Comparison of ENCODE assay signal across 8 cellular contexts in the genomic region with DNA sequence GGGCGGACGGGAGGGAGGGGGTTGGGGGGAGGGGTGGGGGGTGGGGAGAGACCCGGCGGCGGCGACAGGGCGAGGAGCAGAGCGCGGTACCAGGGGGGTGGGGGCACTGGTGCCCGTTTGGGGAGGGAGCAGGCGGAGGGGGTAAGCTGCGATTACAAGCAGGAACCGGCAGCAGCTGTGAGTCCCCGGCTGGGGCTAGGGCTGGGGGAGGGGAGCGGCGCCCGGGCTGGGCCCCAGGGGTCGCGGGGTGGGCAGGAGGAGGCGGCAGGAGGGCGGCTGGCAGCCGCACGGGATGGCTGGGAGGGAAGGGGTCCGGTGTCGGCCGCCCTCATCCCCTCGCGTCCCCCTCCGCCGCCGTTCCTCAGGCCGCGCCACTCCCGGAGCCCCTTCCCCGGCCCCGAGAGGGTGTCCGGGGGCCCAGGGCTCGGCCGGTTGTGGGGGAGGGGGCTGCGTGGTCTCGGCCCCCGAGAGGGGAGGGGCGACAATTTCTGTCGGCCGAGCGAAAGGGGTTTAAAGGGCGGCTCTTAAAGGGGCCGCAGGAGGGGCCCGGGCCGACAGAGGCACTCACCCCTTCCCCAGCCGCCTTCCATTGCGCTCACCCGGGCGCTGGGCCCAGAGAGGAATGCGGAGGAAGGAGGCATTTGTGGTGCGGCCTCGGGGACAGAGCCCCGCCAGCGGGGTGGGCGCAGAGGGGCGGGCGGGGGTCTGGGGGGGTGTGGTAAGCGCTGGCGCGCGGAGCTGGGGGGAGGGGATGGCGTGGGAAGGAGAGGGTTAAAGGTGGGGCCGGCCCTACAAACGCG. TPM values are rescaled to one million over a fixed set of nuclear protein-coding genes. Genes with fewer than 3 reads are reported as not detected.
DNase-seq lines count a peak whose midpoint lies in the region; ATAC-seq, FAIRE-seq and TF ChIP-seq lines count a peak whose summit lies in the region.

Gene TBKBP1, plus strand, starts transcription at position 144 of the 800 bp plus-strand sequence. CDS start 1,952 bp downstream, outside the sequence.

- H3K4me3 ChIP-seq in Loucy (ENCODE audit: low read length, poor library complexity, severe bottlenecking) (peak within 1 kb of the TSS; percentile 71), WI38 (ENCODE audit: low read depth, low read length) (peak within 1 kb of the TSS; percentile 70), choroid plexus epithelial cell (ENCODE audit: low read depth, low read length) (peak within 1 kb of the TSS; percentile 69), left lung (peak within 1 kb of the TSS; percentile 92 to 96)

- H3K9me2 ChIP-seq in Loucy (replicated peaks; ENCODE audit: low read depth, low read length) = no peaks in the 10 kb centered on the region

- H4K20me1 ChIP-seq in Loucy (ENCODE audit: insufficient read depth, low read length, poor library complexity, severe bottlenecking) = no peaks in the 10 kb centered on the region

- no peak for FAIRE-seq in D721Med (lab: Jason Lieb, UNC)

- intact Hi-C loops in left lung (cut with DNase I) = no loop called here

- no peaks in the 10 kb centered on the region for H3K79me2 ChIP-seq in Loucy (ENCODE audit: insufficient read depth, low read length)

- no peaks in the 10 kb centered on the region; the same call in 1 of the 2 replicates for H3F3A ChIP-seq in Loucy (ENCODE audit: low read depth)

- peak within 1 kb of the TSS; percentile 80 to 95 for H3K27ac ChIP-seq in left lung

- H3K9ac ChIP-seq in Loucy (ENCODE audit: low read depth, low read length, poor library complexity, severe bottlenecking) = peak within 1 kb of the TSS; percentile 62

- peak within 1 kb of the TSS; percentile 72 for H2AFZ ChIP-seq in Loucy (ENCODE audit: low read length)

- DNase-seq in D721Med (ENCODE audit: insufficient read length, low spot score) (peak; percentile 78), choroid plexus epithelial cell (ENCODE audit: low read depth) (peak; percentile 27), left lung (peak; percentile 57 to 91), foreskin melanocyte (no peak)
- peak; percentile 61 for DNase-seq in stimulated activated CD8-positive, alpha-beta memory T cell treated with anti-CD3 and anti-CD28 coated beads, Interleukin-12 subunit alpha, Interleukin-12 subunit beta, amount 100 ng/mL, for 4 hours (ENCODE audit: low read depth)

- TF ChIP-seq CTCF in D721Med (IDR thresholded peaks at IDR 0.05; ENCODE audit: insufficient read depth, missing control alignments) = no peak
- no peak for TF ChIP-seq CTCF in Loucy (conservative IDR thresholded peaks at IDR 0.05; ENCODE audit: low read length)
- TF ChIP-seq CTCF in WI38 (IDR thresholded peaks at IDR 0.05; ENCODE audit: low read depth, low read length) = no peak
- no peak for TF ChIP-seq CTCF in choroid plexus epithelial cell (conservative IDR thresholded peaks at IDR 0.05; ENCODE audit: low read depth, low read length)
- no peak for TF ChIP-seq CTCF in left lung (IDR thresholded peaks at IDR 0.05)

- peak within 1 kb of the TSS; percentile 81 for H3K4me2 ChIP-seq in Loucy (ENCODE audit: low read depth, low read length, poor library complexity, severe bottlenecking)

- H3K9me3 ChIP-seq in Loucy (ENCODE audit: insufficient read depth, low read depth, low read length) (no peaks in the 10 kb centered on the region), left lung (no peaks in the 10 kb centered on the region)

- ATAC-seq in left lung (peak; percentile 45), GM18867 (IDR thresholded peaks at IDR 0.05; ENCODE audit: unreplicated experiment) (no peak)

- H3K4me1 ChIP-seq in Loucy (ENCODE audit: insufficient read depth, low read length, poor library complexity, severe bottlenecking) (peaks cover 18% of the 10 kb centered on the region), left lung (peaks cover 0 to 43% of the 10 kb centered on the region in 2 donors)

- H3K27me3 ChIP-seq in Loucy (ENCODE audit: insufficient read depth, low read length, poor library complexity, severe bottlenecking) (no peaks in the 10 kb centered on the region), left lung (no peaks in the 10 kb centered on the region)

- H3K36me3 ChIP-seq in Loucy (ENCODE audit: insufficient read depth, low read length) (no peaks in the 10 kb centered on the region), left lung (peaks cover 0 to 22% of the 10 kb centered on the region in 2 donors)

RNA-seq across cellular contexts. Expression of gene TBKBP1, which starts in this region (rescaled TPM):
- total RNA-seq in left lung = 10 to 100 TPM; 10.6 to 14.2 TPM
